29 cellular contexts compared by ENCODE assay signal in the genomic region with DNA sequence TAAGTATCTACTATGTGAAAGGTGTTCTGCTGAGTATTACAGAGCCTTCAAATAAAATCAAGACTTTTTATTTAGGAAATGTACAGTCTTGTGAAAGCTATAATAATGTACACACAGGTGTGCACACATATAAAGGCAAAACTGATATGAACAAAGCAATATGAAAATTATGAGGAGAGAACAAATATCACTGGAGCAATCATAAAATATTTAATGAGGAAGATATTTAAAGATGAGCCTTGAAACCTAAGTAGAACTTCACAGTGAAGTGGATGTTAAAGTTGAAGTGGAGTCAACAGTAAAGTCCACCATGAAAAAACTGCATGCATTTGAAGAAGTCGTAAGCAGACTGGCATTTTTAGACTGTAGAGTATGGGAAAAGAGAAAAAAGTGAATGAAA. TPM values are rescaled to one million over a fixed set of nuclear protein-coding genes. Genes with fewer than 3 reads are reported as not detected.
"Had no signal": no experiment of that assay in that cellular context is flagged by ENCODE, and none has a peak within 500 bp of the region (broad histone marks: within the 10 kb centered on the region; RNA-seq: fewer than 3 reads in every experiment).

No MANE protein-coding gene starts in this region.

- H3K4me3 ChIP-seq: stomach, suprapubic skin, testis, thoracic aorta, thyroid gland, tibial artery, tibial nerve, transverse colon, upper lobe of left lung, upper lobe of right lung, uterus, vagina had no signal

- ATAC-seq: stimulated activated effector memory CD8-positive, alpha-beta T cell treated with anti-CD3 and anti-CD28 coated beads, Interleukin-12 subunit alpha, Interleukin-12 subunit beta, amount 100 ng/mL, for 72 hours; stimulated activated naive B cell treated with anti-CD40 and anti-IgM and Interleukin-4, amounts not matched to agents 10 μg/mL and 1 μg/mL and 100 μg/mL, for 72 hours; stimulated activated naive CD8-positive, alpha-beta T cell treated with anti-CD3 and anti-CD28 coated beads, Interleukin-15, amount 100 ng/mL, for 72 hours; stimulated activated naive CD8-positive, alpha-beta T cell treated with anti-CD3 and anti-CD28 coated beads, Interleukin-15, Interleukin-2, amounts not matched to agents 100 U/mL and 50 U/mL, for 24 hours; upper lobe of right lung had no signal

- DNase-seq: stimulated activated CD4-positive, alpha-beta T cell treated with anti-CD3 and anti-CD28 coated beads, Interleukin-2, amount 100 ng/mL, for 48 hours; stimulated activated CD4-positive, alpha-beta T cell treated with anti-CD3 and anti-CD28 coated beads, Interleukin-4, amount 100 ng/mL, for 1 hour; stimulated activated CD4-positive, alpha-beta T cell treated with anti-CD3 and anti-CD28 coated beads, Interleukin-4, amount 100 ng/mL, for 24 hours; stimulated activated CD4-positive, alpha-beta T cell treated with anti-CD3 and anti-CD28 coated beads, Interleukin-4, amount 100 ng/mL, for 4 hours; stimulated activated CD8-positive, alpha-beta memory T cell treated with anti-CD3 and anti-CD28 coated beads, Interleukin-4, amount 100 ng/mL, for 48 hours; stimulated activated naive B cell treated with anti-CD40 and anti-IgM and Interleukin-4, amounts not matched to agents 10 μg/mL and 1 μg/mL and 100 μg/mL, for 72 hours; stimulated activated naive CD4-positive, alpha-beta T cell; stimulated activated naive CD4-positive, alpha-beta T cell treated with Interleukin-2 at 50 U/mL for 16 hours; stimulated activated naive CD8-positive, alpha-beta T cell treated with anti-CD3 and anti-CD28 coated beads, Interleukin-15, amount 100 ng/mL, for 72 hours; stimulated activated naive CD8-positive, alpha-beta T cell treated with anti-CD3 and anti-CD28 coated beads, Interleukin-15, Interleukin-2, amounts not matched to agents 100 U/mL and 50 U/mL, for 24 hours; stomach; substantia nigra; testis; thyroid gland; tibial artery; transverse colon; trophoblast cell; upper lobe of left lung; upper lobe of right lung; uterus had no signal

- H3K27ac ChIP-seq: stomach, suprapubic skin, testis, thoracic aorta, thyroid gland, tibial artery, tibial nerve, transverse colon, upper lobe of left lung, upper lobe of right lung, uterus, vagina had no signal

RNA-seq across cellular contexts. Expression of a gene that starts 18.5 kb away (rescaled TPM):
- total RNA-seq: stomach, subcutaneous adipose tissue, suprapubic skin, temporal lobe, testis, thoracic aorta, thyroid gland, tibial nerve, transverse colon, upper lobe of left lung, upper lobe of right lung, ureter, urinary bladder, uterus, vagina had no signal

RNA-seq across cellular contexts. Expression of a gene that starts 46.6 kb away (rescaled TPM):
- total RNA-seq: stomach, subcutaneous adipose tissue, suprapubic skin, temporal lobe, thoracic aorta, thyroid gland, tibial nerve, transverse colon, upper lobe of left lung, upper lobe of right lung, ureter, urinary bladder, uterus, vagina had no signal

RNA-seq across cellular contexts. Expression of a gene that starts 53.0 kb away (rescaled TPM):
- total RNA-seq: stomach, subcutaneous adipose tissue, suprapubic skin, temporal lobe, testis, thoracic aorta, thyroid gland, tibial nerve, transverse colon, upper lobe of left lung, upper lobe of right lung, ureter, urinary bladder, uterus, vagina had no signal

RNA-seq across cellular contexts. Expression of a gene that starts 53.5 kb away (rescaled TPM):
- total RNA-seq: suprapubic skin, thoracic aorta, thyroid gland, upper lobe of left lung, upper lobe of right lung had no signal
